ENCODE assay signal across 19 cellular contexts in genomic region chr16:3874794-3875692, GRCh38. TPM values are rescaled to one million over a fixed set of nuclear protein-coding genes. Genes with fewer than 3 reads are reported as not detected.
DNase-seq lines count a peak whose midpoint lies in the region; ATAC-seq and TF ChIP-seq lines count a peak whose summit lies in the region.
"Had no signal": no experiment of that assay in that cellular context is flagged by ENCODE, and none has a peak within 500 bp of the region (broad histone marks: within the 10 kb centered on the region; RNA-seq: fewer than 3 reads in every experiment).

No MANE protein-coding gene starts in this region.

- no peak for TF ChIP-seq CTCF in stomach (IDR thresholded peaks at IDR 0.05)

- H3K9me3 ChIP-seq in mesenchymal stem cell (ENCODE audit: control insufficient read depth, low read length) (no peaks in the 10 kb centered on the region), stomach (no peaks in the 10 kb centered on the region), neuronal stem cell (replicated peaks in 1 of 2; ENCODE audit: control insufficient read depth in 2 of 2, insufficient read depth in 1 of 2, low read depth in 1 of 2, low read length in 2 of 2) (peaks cover 0 to 25% of the 10 kb centered on the region in 2 donors)
- H3K9me3 ChIP-seq: Caco-2, esophagus squamous epithelium, pancreas, Peyer's patch, spleen had no signal

- H2BK120ac ChIP-seq in mesenchymal stem cell (ENCODE audit: low read depth, low read length) (no peak overlapping the region), neuronal stem cell (ENCODE audit: low read depth, low read length) (no peak overlapping the region)

- H3K27me3 ChIP-seq in mesenchymal stem cell (ENCODE audit: control insufficient read depth in 1 of 2, insufficient read depth in 1 of 2, low read length in 2 of 2) (no peaks in the 10 kb centered on the region), stomach (no peaks in the 10 kb centered on the region), neuronal stem cell (ENCODE audit: control insufficient read depth in 3 of 3, insufficient read depth in 3 of 3, low read depth in 1 of 3, low read length in 3 of 3) (no peaks in the 10 kb centered on the region)
- H3K27me3 ChIP-seq: esophagus squamous epithelium, pancreas, Peyer's patch, spleen had no signal

- H3K4me1 ChIP-seq in mesenchymal stem cell (ENCODE audit: control insufficient read depth, insufficient read depth, low read depth, low read length): peaks cover 25% of the 10 kb centered on the region
- peaks cover 79 to 92% (median 85%) of the 10 kb centered on the region in 4 donors for H3K4me1 ChIP-seq in stomach
- H3K4me1 ChIP-seq in neuronal stem cell (ENCODE audit: control insufficient read depth in 2 of 2, insufficient read depth in 1 of 2, low read depth in 1 of 2, low read length in 2 of 2): peaks cover 13 to 18% of the 10 kb centered on the region in 2 donors

- H3K27ac Mint-ChIP-seq in activated naive CD4-positive, alpha-beta T cell treated with anti-CD3 and anti-CD28 coated beads, Interleukin-2, amount 50 U/mL, for 24 hours: peak overlapping the region; percentile 72
- H3K27ac Mint-ChIP-seq in T-cell: peak overlapping the region in 1 of 2 donors; percentile 20
- no peak overlapping the region for H3K27ac Mint-ChIP-seq in activated T-helper 2 cell treated with anti-CD3 and anti-CD28 coated beads, Interferon-gamma antibody, Interleukin-2, Interleukin-4, amounts not matched to agents 10 μg/mL and 5 μg/mL and 100 μg/mL, durations not matched to agents 14 hours and 24 hours and 36 hours
- H3K27ac Mint-ChIP-seq: activated CD4-positive, alpha-beta memory T cell treated with anti-CD3 and anti-CD28 coated beads, Interleukin-2, amount 10 ng/mL, durations not matched to agents 7 days and 5 days had no signal

- intact Hi-C loops in stomach (cut with DNase I; ENCODE audit: low total_unique reads): loop anchor here (10.0 kb wide), 1 partner anchor 180 kb away; no protein-coding TSS in a partner anchor
- intact Hi-C loops in activated T-helper 2 cell treated with anti-CD3 and anti-CD28 coated beads, Interferon-gamma antibody, Interleukin-2, Interleukin-4, amounts not matched to agents 10 μg/mL and 5 μg/mL and 100 μg/mL, durations not matched to agents 14 hours and 24 hours and 36 hours (cut with micrococcal nuclease): loop anchor here (5.0 kb wide), 1 partner anchor 78 kb away; no protein-coding TSS in a partner anchor

- H3K79me1 ChIP-seq in mesenchymal stem cell (replicated peaks; ENCODE audit: low read length, poor library complexity, severe bottlenecking) (peaks cover 3% of the 10 kb centered on the region), neuronal stem cell (ENCODE audit: low read depth, low read length) (peaks cover 4% of the 10 kb centered on the region)

- H3K27ac ChIP-seq in mesenchymal stem cell (ENCODE audit: low read length, poor library complexity, severe bottlenecking) (no peak overlapping the region), stomach (peak overlapping the region in 3 of 5 donors; percentile 5 to 67 (median 24)), neuronal stem cell (replicated peaks; ENCODE audit: low read length) (no peak overlapping the region)
- H3K27ac ChIP-seq: esophagus squamous epithelium, pancreas, Peyer's patch, spleen had no signal

- no peaks in the 10 kb centered on the region for H3K9me3 Mint-ChIP-seq in activated naive CD4-positive, alpha-beta T cell treated with anti-CD3 and anti-CD28 coated beads, Interleukin-2, amount 50 U/mL, for 24 hours
- H3K9me3 Mint-ChIP-seq in T-cell: no peaks in the 10 kb centered on the region
- no peaks in the 10 kb centered on the region for H3K9me3 Mint-ChIP-seq in activated T-helper 2 cell treated with anti-CD3 and anti-CD28 coated beads, Interferon-gamma antibody, Interleukin-2, Interleukin-4, amounts not matched to agents 10 μg/mL and 5 μg/mL and 100 μg/mL, durations not matched to agents 14 hours and 24 hours and 36 hours
- H3K9me3 Mint-ChIP-seq: activated CD4-positive, alpha-beta memory T cell treated with anti-CD3 and anti-CD28 coated beads, Interleukin-2, amount 10 ng/mL, durations not matched to agents 7 days and 5 days had no signal

- H3K4ac ChIP-seq in mesenchymal stem cell (ENCODE audit: low read depth in 1 of 2, low read length in 2 of 2) (no peak overlapping the region), neuronal stem cell (ENCODE audit: low read length) (no peak overlapping the region)

- H3K36me3 Mint-ChIP-seq in activated naive CD4-positive, alpha-beta T cell treated with anti-CD3 and anti-CD28 coated beads, Interleukin-2, amount 50 U/mL, for 24 hours: peaks cover 4% of the 10 kb centered on the region
- H3K36me3 Mint-ChIP-seq in T-cell: peaks cover 22% of the 10 kb centered on the region
- peaks cover 31% of the 10 kb centered on the region for H3K36me3 Mint-ChIP-seq in activated T-helper 2 cell treated with anti-CD3 and anti-CD28 coated beads, Interferon-gamma antibody, Interleukin-2, Interleukin-4, amounts not matched to agents 10 μg/mL and 5 μg/mL and 100 μg/mL, durations not matched to agents 14 hours and 24 hours and 36 hours (ENCODE audit: low read depth)

- peaks cover 93% of the 10 kb centered on the region for H3K4me1 Mint-ChIP-seq in activated naive CD4-positive, alpha-beta T cell treated with anti-CD3 and anti-CD28 coated beads, Interleukin-2, amount 50 U/mL, for 24 hours
- H3K4me1 Mint-ChIP-seq in T-cell: peaks cover 91 to 93% (median 91%) of the 10 kb centered on the region in 3 donors
- H3K4me1 Mint-ChIP-seq in activated T-helper 2 cell treated with anti-CD3 and anti-CD28 coated beads, Interferon-gamma antibody, Interleukin-2, Interleukin-4, amounts not matched to agents 10 μg/mL and 5 μg/mL and 100 μg/mL, durations not matched to agents 14 hours and 24 hours and 36 hours (ENCODE audit: low read depth): peaks cover 41% of the 10 kb centered on the region

- H2BK15ac ChIP-seq in mesenchymal stem cell (ENCODE audit: low read depth, poor library complexity, severe bottlenecking): no peak overlapping the region
- H2BK15ac ChIP-seq in neuronal stem cell (ENCODE audit: low read length): no peak overlapping the region

- H4K8ac ChIP-seq in mesenchymal stem cell (ENCODE audit: low read length) (no peak overlapping the region), neuronal stem cell (ENCODE audit: low read depth, low read length) (no peak overlapping the region)

- H2AK5ac ChIP-seq in mesenchymal stem cell (ENCODE audit: low read length, severe bottlenecking) (no peak overlapping the region), neuronal stem cell (ENCODE audit: low read depth, low read length) (no peak overlapping the region)

- TF ChIP-seq EP300 in stomach (IDR thresholded peaks at IDR 0.05): no peak

- H3K23ac ChIP-seq in mesenchymal stem cell (ENCODE audit: low read length in 2 of 2) (no peak overlapping the region), neuronal stem cell (ENCODE audit: low read depth, low read length, poor library complexity) (no peak overlapping the region)

- H3K4me3 ChIP-seq in mesenchymal stem cell (ENCODE audit: insufficient read depth in 1 of 2, low read depth in 1 of 2, low read length in 2 of 2) (no peak overlapping the region), stomach (no peak overlapping the region), neuronal stem cell (ENCODE audit: low read length in 2 of 2) (no peak overlapping the region)
- H3K4me3 ChIP-seq: pancreas, Peyer's patch, spleen had no signal

- CTCF ChIA-PET in T-cell (lab: Charles Lee): interaction anchor here in 1 of 2 donors (0.6 kb wide), 1 partner anchor 9 kb away, joined by 4 read pairs; no protein-coding TSS in a partner anchor

- peaks cover 6 to 11% of the 10 kb centered on the region in 2 experiments for H3K36me3 ChIP-seq in mesenchymal stem cell (ENCODE audit: control insufficient read depth in 1 of 2, insufficient read depth in 2 of 2, low read depth in 1 of 2, low read length in 2 of 2)
- no peaks in the 10 kb centered on the region for H3K36me3 ChIP-seq in stomach
- peaks cover 2 to 34% of the 10 kb centered on the region in 2 donors for H3K36me3 ChIP-seq in neuronal stem cell (replicated peaks in 1 of 2; ENCODE audit: control insufficient read depth in 2 of 2, insufficient read depth in 2 of 2, low read length in 2 of 2)
- H3K36me3 ChIP-seq: esophagus squamous epithelium, pancreas, Peyer's patch had no signal

- POLR2A ChIA-PET in T-cell (lab: Charles Lee): interaction anchor here (0.6 to 0.9 kb wide), 3 partner anchors 14 to 339 kb away, joined by 3 to 5 read pairs (median 3); no protein-coding TSS in a partner anchor

- WGBS in mesenchymal stem cell: 94% methylated on average over 12 of the region's 15 CpGs
- 64 to 77% (median 70%) methylated on average over 15 of the region's 15 CpGs for WGBS in stomach, 5 donors
- no CpG with 5 or more reads among the region's 15 CpGs for WGBS in neuronal stem cell (ENCODE audit: extremely low coverage in 2 of 2, insufficient read length in 2 of 2, insufficient replicate concordance in 1 of 2), 2 donors

- no peak overlapping the region for H3K4me2 ChIP-seq in mesenchymal stem cell (ENCODE audit: low read length, poor library complexity, severe bottlenecking)
- H3K4me2 ChIP-seq in neuronal stem cell (ENCODE audit: insufficient read depth, low read length, poor library complexity, severe bottlenecking): no peak overlapping the region

- H2BK5ac ChIP-seq in mesenchymal stem cell (ENCODE audit: low read depth, low read length, poor library complexity, severe bottlenecking) (no peak overlapping the region), neuronal stem cell (ENCODE audit: low read length) (no peak overlapping the region)

- H3K9ac ChIP-seq in mesenchymal stem cell (ENCODE audit: low read length) (no peak overlapping the region), neuronal stem cell (ENCODE audit: low read depth, low read length, poor library complexity) (no peak overlapping the region)

- H4K91ac ChIP-seq in mesenchymal stem cell (ENCODE audit: low read length) (peak overlapping the region; percentile 18), neuronal stem cell (ENCODE audit: low read depth, low read length, poor library complexity) (no peak overlapping the region)

- H2AFZ ChIP-seq in mesenchymal stem cell (ENCODE audit: low read depth, low read length) (no peak overlapping the region), neuronal stem cell (ENCODE audit: low read length) (no peak overlapping the region)

- no peak for DNase-seq in activated naive CD4-positive, alpha-beta T cell treated with Interleukin-2 at 50 U/mL for 16 hours
- no peak for DNase-seq in T-cell
- no peak for DNase-seq in mesenchymal stem cell
- DNase-seq in stomach: no peak
- DNase-seq in neuronal stem cell (ENCODE audit: low spot score): no peak
- no peak for DNase-seq in activated T-helper 2 cell treated with anti-CD3 and anti-CD28 coated beads, Interferon-gamma antibody, Interleukin-2, Interleukin-4, amounts not matched to agents 10 μg/mL and 5 μg/mL and 100 μg/mL, durations not matched to agents 14 hours and 24 hours and 36 hours (ENCODE audit: low spot score)
- DNase-seq in kidney tubule cell (ENCODE audit: low spot score): no peak
- DNase-seq: ACHN; activated CD4-positive, alpha-beta memory T cell treated with anti-CD3 and anti-CD28 coated beads, Interleukin-2, amount 10 ng/mL, durations not matched to agents 7 days and 5 days; activated gamma-delta T cell treated with Interleukin-2 at 50 U/mL for 16 hours; Caco-2; esophagus squamous epithelium; midbrain; NCI-H1417; NCI-H2171; pancreas; spleen had no signal

- no peak overlapping the region for H3K14ac ChIP-seq in mesenchymal stem cell (ENCODE audit: low read length in 2 of 2)
- H3K14ac ChIP-seq in neuronal stem cell (ENCODE audit: low read length): no peak overlapping the region

- ATAC-seq in T-cell (replicated peaks in 1 of 4): no peak

- H2BK12ac ChIP-seq in mesenchymal stem cell (ENCODE audit: low read length in 2 of 2) (no peak overlapping the region), neuronal stem cell (ENCODE audit: low read length) (no peak overlapping the region)

- peak overlapping the region; percentile 44 for H3K4me3 Mint-ChIP-seq in activated naive CD4-positive, alpha-beta T cell treated with anti-CD3 and anti-CD28 coated beads, Interleukin-2, amount 50 U/mL, for 24 hours
- peak overlapping the region; percentile 26 to 91 (median 29) for H3K4me3 Mint-ChIP-seq in T-cell
- no peak overlapping the region for H3K4me3 Mint-ChIP-seq in activated T-helper 2 cell treated with anti-CD3 and anti-CD28 coated beads, Interferon-gamma antibody, Interleukin-2, Interleukin-4, amounts not matched to agents 10 μg/mL and 5 μg/mL and 100 μg/mL, durations not matched to agents 14 hours and 24 hours and 36 hours (ENCODE audit: low read depth)
- H3K4me3 Mint-ChIP-seq: activated CD4-positive, alpha-beta memory T cell treated with anti-CD3 and anti-CD28 coated beads, Interleukin-2, amount 10 ng/mL, durations not matched to agents 7 days and 5 days had no signal

- no peaks in the 10 kb centered on the region for H3K27me3 Mint-ChIP-seq in activated naive CD4-positive, alpha-beta T cell treated with anti-CD3 and anti-CD28 coated beads, Interleukin-2, amount 50 U/mL, for 24 hours
- no peaks in the 10 kb centered on the region for H3K27me3 Mint-ChIP-seq in T-cell
- no peaks in the 10 kb centered on the region for H3K27me3 Mint-ChIP-seq in activated T-helper 2 cell treated with anti-CD3 and anti-CD28 coated beads, Interferon-gamma antibody, Interleukin-2, Interleukin-4, amounts not matched to agents 10 μg/mL and 5 μg/mL and 100 μg/mL, durations not matched to agents 14 hours and 24 hours and 36 hours (ENCODE audit: low read depth)
- H3K27me3 Mint-ChIP-seq: activated CD4-positive, alpha-beta memory T cell treated with anti-CD3 and anti-CD28 coated beads, Interleukin-2, amount 10 ng/mL, durations not matched to agents 7 days and 5 days had no signal

- H3K18ac ChIP-seq in mesenchymal stem cell (ENCODE audit: low read depth in 1 of 2, low read length in 2 of 2): no peak overlapping the region
- no peak overlapping the region for H3K18ac ChIP-seq in neuronal stem cell (ENCODE audit: low read length)

- TF ChIP-seq POLR2A in stomach (IDR thresholded peaks at IDR 0.05): no peak

RNA-seq across cellular contexts. Expression of gene CREBBP, which starts 5.5 kb away (rescaled TPM):
- total RNA-seq in T-cell (100 to 1,000 TPM; 114 to 183 (median 127) TPM), stomach (100 to 1,000 TPM in 2 of 5 donors, 10 to 100 TPM in 3; 75.5 to 116 (median 91.1) TPM)
- polyA plus RNA-seq in mesenchymal stem cell (2013, experiment 1 of 2): 20.5 TPM
- polyA plus RNA-seq in mesenchymal stem cell (2013, experiment 2 of 2): 20.1 TPM
- 1 to 10 TPM; 6.7 to 9.3 (median 6.8) TPM for polyA plus RNA-seq in stomach
- 22.7 TPM for polyA plus RNA-seq in neuronal stem cell (2013, experiment 1 of 2)
- 24.7 TPM for polyA plus RNA-seq in neuronal stem cell (2013, experiment 2 of 2)
- total RNA-seq in activated T-helper 2 cell treated with anti-CD3 and anti-CD28 coated beads, Interferon-gamma antibody, Interleukin-2, Interleukin-4, amounts not matched to agents 10 μg/mL and 5 μg/mL and 100 μg/mL, durations not matched to agents 14 hours and 24 hours and 36 hours: 45.2 and 53.1 TPM in 2 replicates

Comparison
In these comparisons a context has a peak if more than half of its experiments do, and no peak if none do; other contexts are left out.
1. H3K27ac ChIP-seq: peak in stomach (3 of 5); none in mesenchymal stem cell (single experiment) and neuronal stem cell (single experiment).